ENCODE assay signal across 18 cellular contexts in the genomic region with DNA sequence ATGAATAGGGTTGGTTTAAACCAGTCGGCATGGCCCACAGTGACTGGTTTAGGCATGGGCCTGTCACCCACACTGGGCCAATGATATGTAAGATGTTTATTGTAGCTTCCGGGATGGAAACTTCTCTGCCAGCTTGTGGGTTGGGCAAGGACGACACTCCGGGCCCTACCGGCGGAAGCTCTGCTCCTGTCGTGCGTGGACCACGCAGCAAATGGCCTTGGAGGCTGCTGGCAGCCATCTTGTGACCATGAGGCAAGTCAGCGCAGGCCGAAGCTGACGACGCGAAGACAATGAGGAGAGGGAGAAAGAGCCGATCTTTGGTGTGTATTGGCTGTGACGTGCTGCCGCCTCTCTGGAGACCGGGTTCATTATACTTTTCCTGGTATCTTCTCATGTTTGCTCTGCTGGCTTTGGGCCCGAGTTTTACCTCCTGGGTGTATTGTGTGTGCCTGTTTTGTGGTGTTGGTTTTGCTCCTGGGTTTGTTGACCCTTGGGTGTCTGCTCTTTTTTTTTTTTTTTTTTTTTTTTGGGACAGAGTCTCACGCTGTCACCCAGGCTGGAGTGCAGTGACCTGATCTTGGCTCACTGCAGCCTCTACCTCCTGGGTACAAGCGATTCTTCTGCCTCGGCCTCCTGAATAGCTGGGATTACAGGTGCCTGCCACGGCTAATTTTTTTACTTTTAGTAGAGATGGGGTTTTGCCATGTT. TPM values are rescaled to one million over a fixed set of nuclear protein-coding genes. Genes with fewer than 3 reads are reported as not detected.
DNase-seq lines count a peak whose midpoint lies in the region; ATAC-seq, FAIRE-seq and TF ChIP-seq lines count a peak whose summit lies in the region.
"Had no signal": no experiment of that assay in that cellular context is flagged by ENCODE, and none has a peak within 500 bp of the region (broad histone marks: within the 10 kb centered on the region; RNA-seq: fewer than 3 reads in every experiment).

No MANE protein-coding gene starts in this region.

- peak overlapping the region; percentile 31 for H3K27ac ChIP-seq in HCT116 (ENCODE audit: low read depth, low read length)
- no peak overlapping the region for H3K27ac ChIP-seq in K562 (ENCODE audit: extremely low read depth, low read depth, low read length)
- H3K27ac ChIP-seq in OCI-LY7 (ENCODE audit: low read depth, low read length, poor library complexity, severe bottlenecking): no peak overlapping the region
- H3K27ac ChIP-seq: hepatocyte, SJSA1, spleen had no signal

- peaks cover 38 to 41% of the 10 kb centered on the region in 2 experiments for H3K4me1 ChIP-seq in HCT116 (ENCODE audit: control insufficient read depth in 1 of 2, insufficient read depth in 2 of 2, low read length in 2 of 2)
- H3K4me1 ChIP-seq in K562 (replicated peaks in 1 of 2; ENCODE audit: control insufficient read depth in 2 of 2, insufficient read depth in 2 of 2, low read length in 2 of 2): peaks cover 15 to 47% of the 10 kb centered on the region in 2 experiments
- peaks cover 26% of the 10 kb centered on the region for H3K4me1 ChIP-seq in mucosa of stomach (ENCODE audit: control insufficient read depth, insufficient read depth, low read length)
- peaks cover 7% of the 10 kb centered on the region for H3K4me1 ChIP-seq in OCI-LY7 (ENCODE audit: insufficient read depth, low read length, poor library complexity, severe bottlenecking)

- in situ Hi-C loops in K562 (cut with MboI): no loop called here

- CTCF ChIA-PET in HCT116 (lab: Charles Lee): interaction anchor here (0.9 to 1.3 kb wide), 3 partner anchors 8 to 128 kb away, joined by 3 read pairs; no protein-coding TSS in a partner anchor
- CTCF ChIA-PET in K562 (lab: Yijun Ruan, JAX; ENCODE audit: low intra/inter-chr PET ratio): no interaction called here
- CTCF ChIA-PET in OCI-LY7 (lab: Charles Lee; ENCODE audit: unreplicated experiment): no interaction called here

- BruUV-seq in HCT116 (replicated peaks; lab: Mats Ljungman, UMichigan): no TSS peak
- BruUV-seq in K562 (replicated peaks; lab: Mats Ljungman, UMichigan): no TSS peak
- no TSS peak for BruUV-seq in OCI-LY7 (replicated peaks; lab: Mats Ljungman, UMichigan)

- H3K9me1 ChIP-seq in K562 (ENCODE audit: control insufficient read depth, insufficient read depth, low read length): no peaks in the 10 kb centered on the region

- intact Hi-C loops in HCT116 (cut with micrococcal nuclease): no loop called here
- intact Hi-C loops in K562 (cut with micrococcal nuclease): no loop called here
- intact Hi-C loops in OCI-LY7 (cut with micrococcal nuclease; ENCODE audit: unreplicated experiment): no loop called here

- H3K9me2 ChIP-seq in HCT116 (ENCODE audit: insufficient read depth): no peaks in the 10 kb centered on the region
- H3K9me2 ChIP-seq in OCI-LY7 (ENCODE audit: insufficient read depth, low read length): no peaks in the 10 kb centered on the region

- H3K4me3 ChIP-seq in HCT116 (replicated peaks in 1 of 2; ENCODE audit: low read depth in 1 of 2, low read length in 2 of 2): no peak overlapping the region
- H3K4me3 ChIP-seq in K562: no peak overlapping the region
- H3K4me3 ChIP-seq in mucosa of stomach (ENCODE audit: low read length): peak overlapping the region; percentile 2
- H3K4me3 ChIP-seq in MG63: no peak overlapping the region
- no peak overlapping the region for H3K4me3 ChIP-seq in OCI-LY7 (ENCODE audit: low read depth, low read length, poor library complexity, severe bottlenecking)
- H3K4me3 ChIP-seq: hepatocyte, SJSA1, spleen had no signal

- RAD21 ChIA-PET in HCT116 (lab: Charles Lee; ENCODE audit: low non-redundant PET in 1 of 2, low total read pairs in 2 of 2, uncharacterized antibody in 2 of 2, unreplicated experiment in 2 of 2): interaction anchor here in 1 of 2 experiments (0.7 kb wide), 1 partner anchor 24 kb away, joined by 3 read pairs; no protein-coding TSS in a partner anchor

- TF ChIP-seq EP300 in K562 (IDR thresholded peaks at IDR 0.05; ENCODE audit: low read length): no peak

- no peak for TF ChIP-seq CTCF in HCT116 (IDR thresholded peaks at IDR 0.05 in 2 of 3, conservative IDR thresholded peaks at IDR 0.05 in 1 of 3; ENCODE audit: borderline replicate concordance in 1 of 3, insufficient read depth in 1 of 3, low read depth in 2 of 3, low read length in 2 of 3)
- no peak for TF ChIP-seq CTCF in K562 (IDR thresholded peaks at IDR 0.05 in 2 of 3, conservative IDR thresholded peaks at IDR 0.05 in 1 of 3; ENCODE audit: insufficient read depth in 2 of 3, low read depth in 1 of 3, low read length in 3 of 3)
- no peak for TF ChIP-seq CTCF in OCI-LY7 (conservative IDR thresholded peaks at IDR 0.05; ENCODE audit: low read length)

- no peak for FAIRE-seq in K562 (lab: Jason Lieb, UNC)
- FAIRE-seq: kidney had no signal

- no peaks in the 10 kb centered on the region for H3K79me2 ChIP-seq in HCT116 (ENCODE audit: insufficient read depth, low read length)
- H3K79me2 ChIP-seq in K562 (ENCODE audit: control insufficient read depth, insufficient read depth, low read length): no peaks in the 10 kb centered on the region
- H3K79me2 ChIP-seq in OCI-LY7 (ENCODE audit: insufficient read depth, low read depth, low read length): no peaks in the 10 kb centered on the region
- H3K79me2 ChIP-seq: hepatocyte had no signal

- TF ChIP-seq POLR2A in HCT116 (IDR thresholded peaks at IDR 0.05; ENCODE audit: borderline replicate concordance, extremely low read depth, insufficient read depth, insufficient read length) (no peak), K562 (conservative IDR thresholded peaks at IDR 0.05) (no peak)

- 86% methylated on average over 19 of the region's 23 CpGs for whole genome bisulfite sequencing in K562 (ENCODE audit: insufficient coverage, low coverage, missing lambda C conversion rate)

- H3K36me3 ChIP-seq in HCT116 (ENCODE audit: control insufficient read depth in 1 of 2, insufficient read depth in 2 of 2, low read length in 2 of 2) (no peaks in the 10 kb centered on the region), K562 (ENCODE audit: control insufficient read depth, insufficient read depth, low read length) (no peaks in the 10 kb centered on the region), mucosa of stomach (ENCODE audit: control insufficient read depth, insufficient read depth, low read length) (no peaks in the 10 kb centered on the region), MG63 (no peaks in the 10 kb centered on the region), OCI-LY7 (ENCODE audit: insufficient read depth, low read length) (no peaks in the 10 kb centered on the region)
- H3K36me3 ChIP-seq: SJSA1, spleen had no signal

- H2AFZ ChIP-seq in HCT116 (ENCODE audit: low read depth, low read length, poor library complexity, severe bottlenecking) (peak overlapping the region; percentile 76), K562 (ENCODE audit: low read depth, low read length) (0 out of 2 replicates have a peak overlapping the region, but pooled peaks have one; percentile 26), OCI-LY7 (ENCODE audit: low read length) (no peak overlapping the region)
- H2AFZ ChIP-seq: hepatocyte had no signal

- DNase-seq in HCT116 (ENCODE audit: low read depth, low spot score) (no peak), NCI-H2081 treated with DMSO at 0.1 percent for 48 hours (lab: John Stamatoyannopoulos, UW) (peak; percentile 81), K562 (ENCODE audit: extremely low read depth in 1 of 4, low spot score in 3 of 4) (no peak), foreskin melanocyte (no peak), 8988T (no peak), MG63 (no peak), OCI-LY7 (ENCODE audit: low spot score) (no peak)
- DNase-seq: activated CD4-positive, alpha-beta T cell treated with anti-CD3 and anti-CD28 coated beads for 48 hours; activated T-cell treated with anti-CD3 and anti-CD28 coated beads, Interleukin-2, amount 50 U/mL, for 1 hour; caudate nucleus; effector CD4-positive, alpha-beta T cell; kidney; NCI-H2171 treated with DMSO at 0.1 percent for 48 hours; spleen; stimulated activated naive CD8-positive, alpha-beta T cell treated with anti-CD3 and anti-CD28 coated beads, Interleukin-15, Interleukin-2, amounts not matched to agents 100 U/mL and 50 U/mL, for 24 hours had no signal

- no peaks in the 10 kb centered on the region for H3K27me3 ChIP-seq in HCT116 (ENCODE audit: insufficient read depth, low read length)
- no peaks in the 10 kb centered on the region for H3K27me3 ChIP-seq in K562 (ENCODE audit: control insufficient read depth in 2 of 2, insufficient read depth in 2 of 2, low read length in 2 of 2)
- H3K27me3 ChIP-seq in mucosa of stomach (ENCODE audit: control insufficient read depth, insufficient read depth, low read length): no peaks in the 10 kb centered on the region
- H3K27me3 ChIP-seq in MG63: no peaks in the 10 kb centered on the region
- H3K27me3 ChIP-seq: hepatocyte had no signal

- H3K4me2 ChIP-seq in HCT116 (ENCODE audit: low read length) (peak overlapping the region; percentile 49), K562 (ENCODE audit: insufficient read depth, low read length) (no peak overlapping the region), OCI-LY7 (ENCODE audit: low read length) (no peak overlapping the region)
- H3K4me2 ChIP-seq: hepatocyte had no signal

- no peak for TF ChIP-seq RAD21 in HCT116 (IDR thresholded peaks at IDR 0.05; ENCODE audit: low read depth)
- no peak for TF ChIP-seq RAD21 in K562 (CRISPR knock-in tag; conservative IDR thresholded peaks at IDR 0.05 in 1 of 2, IDR thresholded peaks at IDR 0.05 in 1 of 2)

- H3K9me3 ChIP-seq in HCT116 (ENCODE audit: control insufficient read depth in 1 of 2, insufficient read depth in 1 of 2, low read depth in 1 of 2, low read length in 2 of 2) (no peaks in the 10 kb centered on the region), K562 (replicated peaks; ENCODE audit: control insufficient read depth, insufficient read depth, low read depth, low read length) (no peaks in the 10 kb centered on the region), mucosa of stomach (ENCODE audit: control insufficient read depth, low read length) (no peaks in the 10 kb centered on the region), MG63 (no peaks in the 10 kb centered on the region), OCI-LY7 (ENCODE audit: low read length) (no peaks in the 10 kb centered on the region)
- H3K9me3 ChIP-seq: SJSA1, spleen had no signal

- H3K9ac ChIP-seq in HCT116 (ENCODE audit: low read length) (no peak overlapping the region), K562 (ENCODE audit: insufficient read depth in 1 of 2, low read depth in 2 of 2, low read length in 2 of 2) (peak overlapping the region in 1 of 2 experiments; percentile 64; a peak in 2 of 4 replicates), mucosa of stomach (ENCODE audit: low read length) (no peak overlapping the region)

- POLR2A ChIA-PET in HCT116 (lab: Charles Lee) (interaction anchor here (1.0 kb wide), 1 partner anchor 140 kb away, joined by 3 read pairs; no protein-coding TSS in a partner anchor), K562 (lab: Yijun Ruan, JAX) (interaction anchor here (0.6 to 1.3 kb wide), 4 partner anchors 11 to 234 kb away, joined by 3 to 5 read pairs (median 4); a partner anchor contains a TSS), OCI-LY7 (lab: Charles Lee) (interaction anchor here (1.1 kb wide), 1 partner anchor 127 kb away, joined by 4 read pairs; no protein-coding TSS in a partner anchor)

- ATAC-seq in HCT116 (no peak), K562 (no peak)
- ATAC-seq: stimulated activated naive CD8-positive, alpha-beta T cell treated with anti-CD3 and anti-CD28 coated beads, Interleukin-15, Interleukin-2, amounts not matched to agents 100 U/mL and 50 U/mL, for 24 hours had no signal

- no peaks in the 10 kb centered on the region for H4K20me1 ChIP-seq in HCT116 (ENCODE audit: insufficient read depth)
- no peaks in the 10 kb centered on the region; the same call in 1 of the 2 replicates for H4K20me1 ChIP-seq in K562 (replicated peaks; ENCODE audit: control insufficient read depth, insufficient read depth, low read length)
- no peaks in the 10 kb centered on the region for H4K20me1 ChIP-seq in OCI-LY7 (ENCODE audit: insufficient read depth, low read length)

RNA-seq across cellular contexts. Expression of a gene that starts 15.4 kb away (rescaled TPM):
- total RNA-seq in HCT116 (2021; ENCODE audit: unreplicated experiment) (70.8 TPM), K562 (2014; rRNA removed) (77.1 and 107 TPM in 2 replicates), K562 (2014; rRNA removed; fragmentation: Illumina TruSeq; extraction: Trizol) (8.5 and 15.4 TPM in 2 replicates), K562 (2015; rRNA removed; fragmentation: Illumina TruSeq; extraction: Trizol) (36.2 and 39.1 TPM in 2 replicates), K562 (2021) (85.6 and 86.9 TPM in 2 replicates), OCI-LY7 (2022) (41.3 and 45.6 TPM in 2 replicates)
- polyA plus RNA-seq in HCT116 (2012): 52.7 and 57.5 TPM in 2 replicates
- total RNA-seq in K562 (2011; cell fraction: chromatin; rRNA removed; ENCODE audit: low replicate concordance): 20.2 and 85.2 TPM in 2 replicates
- 76.7 and 104 TPM in 2 replicates for total RNA-seq in K562 (2011; cell fraction: nucleolus; rRNA removed)
- 36.2 and 36.3 TPM in 2 replicates for total RNA-seq in K562 (2011; cell fraction: nucleoplasm; rRNA removed)
- polyA plus RNA-seq in K562 (2011; rRNA removed) (26.3 and 34.3 TPM in 2 replicates), K562 (2014; fragmentation: Illumina TruSeq; extraction: Trizol) (34.3 and 70.2 TPM in 2 replicates), K562 (2014; fragmentation: Nextera tagmentation; extraction: Ambion mirVana) (1 to 10 TPM in 1 of 2 experiments, under 1 TPM in 1; 0.10 to 1.5 TPM), K562 (2014; rRNA removed) (68.4 and 70.6 TPM in 2 replicates)
- polyA plus RNA-seq in K562 (2011; cell fraction: cytosol; rRNA removed): 46.6 and 127 TPM in 2 replicates
- 60.6 and 93.2 TPM in 2 replicates for polyA plus RNA-seq in K562 (2011; cell fraction: nucleus; rRNA removed)
- 35.9 and 54.4 TPM in 2 replicates for polyA plus RNA-seq in K562 (2012)
- 7.7 and 13.8 TPM in 2 replicates for polyA minus RNA-seq in K562 (2011; rRNA and poly(A)+ RNA removed)
- polyA minus RNA-seq in K562 (2011; cell fraction: cytosol; rRNA and poly(A)+ RNA removed): 31.8 and 35.5 TPM in 2 replicates
- 20.9 and 21.4 TPM in 2 replicates for polyA minus RNA-seq in K562 (2011; cell fraction: nucleus; rRNA and poly(A)+ RNA removed)
- total RNA-seq in MG63 (2014; rRNA removed; shearing (Covaris generic); ENCODE audit: low replicate concordance): 51.4 and 77.6 TPM in 2 replicates
- 46.3 and 46.9 TPM in 2 replicates for total RNA-seq in OCI-LY7 (2014; rRNA removed; shearing (Covaris generic))

RNA-seq across cellular contexts. Expression of a gene that starts 24.3 kb away (rescaled TPM):
- 260 TPM for total RNA-seq in HCT116 (2021; ENCODE audit: unreplicated experiment)
- 178 and 227 TPM in 2 replicates for polyA plus RNA-seq in HCT116 (2012)
- total RNA-seq in K562 (2011; cell fraction: chromatin; rRNA removed; ENCODE audit: low replicate concordance): 14.2 and 50.8 TPM in 2 replicates
- total RNA-seq in K562 (2011; cell fraction: nucleolus; rRNA removed): 61.9 and 77.4 TPM in 2 replicates
- total RNA-seq in K562 (2011; cell fraction: nucleoplasm; rRNA removed): 32.4 and 38.0 TPM in 2 replicates
- 182 and 276 TPM in 2 replicates for total RNA-seq in K562 (2014; rRNA removed)
- 31.8 and 40.0 TPM in 2 replicates for total RNA-seq in K562 (2014; rRNA removed; fragmentation: Illumina TruSeq; extraction: Trizol)
- total RNA-seq in K562 (2015; rRNA removed; fragmentation: Illumina TruSeq; extraction: Trizol): 57.9 and 60.8 TPM in 2 replicates
- 231 and 251 TPM in 2 replicates for total RNA-seq in K562 (2021)
- polyA plus RNA-seq in K562 (2011; rRNA removed): 101 and 110 TPM in 2 replicates
- 124 and 353 TPM in 2 replicates for polyA plus RNA-seq in K562 (2011; cell fraction: cytosol; rRNA removed)
- 53.5 and 78.2 TPM in 2 replicates for polyA plus RNA-seq in K562 (2011; cell fraction: nucleus; rRNA removed)
- polyA plus RNA-seq in K562 (2012): 145 TPM in 2 replicates
- polyA plus RNA-seq in K562 (2014; fragmentation: Illumina TruSeq; extraction: Trizol): 100 and 128 TPM in 2 replicates
- 1 to 10 TPM in 1 of 2 experiments, under 1 TPM in 1; 0.94 to 2.7 TPM for polyA plus RNA-seq in K562 (2014; fragmentation: Nextera tagmentation; extraction: Ambion mirVana)
- polyA plus RNA-seq in K562 (2014; rRNA removed): 338 and 351 TPM in 2 replicates
- polyA minus RNA-seq in K562 (2011; rRNA and poly(A)+ RNA removed): 36.5 and 49.2 TPM in 2 replicates
- 52.2 and 58.3 TPM in 2 replicates for polyA minus RNA-seq in K562 (2011; cell fraction: cytosol; rRNA and poly(A)+ RNA removed)
- 15.9 and 32.2 TPM in 2 replicates for polyA minus RNA-seq in K562 (2011; cell fraction: nucleus; rRNA and poly(A)+ RNA removed)
- 146 and 225 TPM in 2 replicates for total RNA-seq in MG63 (2014; rRNA removed; shearing (Covaris generic); ENCODE audit: low replicate concordance)
- total RNA-seq in OCI-LY7 (2014; rRNA removed; shearing (Covaris generic)): 49.8 and 67.2 TPM in 2 replicates
- 143 and 189 TPM in 2 replicates for total RNA-seq in OCI-LY7 (2022)

RNA-seq across cellular contexts. Expression of a gene that starts 43.7 kb away (rescaled TPM):
- total RNA-seq in HCT116 (2021; ENCODE audit: unreplicated experiment): 231 TPM
- 235 and 241 TPM in 2 replicates for polyA plus RNA-seq in HCT116 (2012)
- 345 and 984 TPM in 2 replicates for total RNA-seq in K562 (2011; cell fraction: chromatin; rRNA removed; ENCODE audit: low replicate concordance)
- 485 and 495 TPM in 2 replicates for total RNA-seq in K562 (2011; cell fraction: nucleolus; rRNA removed)
- 301 and 334 TPM in 2 replicates for total RNA-seq in K562 (2011; cell fraction: nucleoplasm; rRNA removed)
- 96.7 and 99.7 TPM in 2 replicates for total RNA-seq in K562 (2014; rRNA removed)
- total RNA-seq in K562 (2014; rRNA removed; fragmentation: Illumina TruSeq; extraction: Trizol): 55.5 and 77.1 TPM in 2 replicates
- total RNA-seq in K562 (2015; rRNA removed; fragmentation: Illumina TruSeq; extraction: Trizol): 61.4 and 66.3 TPM in 2 replicates
- total RNA-seq in K562 (2021): 132 and 161 TPM in 2 replicates
- polyA plus RNA-seq in K562 (2011; rRNA removed): 60.7 and 127 TPM in 2 replicates
- polyA plus RNA-seq in K562 (2011; cell fraction: cytosol; rRNA removed): 55.5 and 141 TPM in 2 replicates
- polyA plus RNA-seq in K562 (2011; cell fraction: nucleus; rRNA removed): 547 and 894 TPM in 2 replicates
- polyA plus RNA-seq in K562 (2012): 81.3 and 125 TPM in 2 replicates
- 126 and 128 TPM in 2 replicates for polyA plus RNA-seq in K562 (2014; fragmentation: Illumina TruSeq; extraction: Trizol)
- polyA plus RNA-seq in K562 (2014; fragmentation: Nextera tagmentation; extraction: Ambion mirVana): 1 to 10 TPM; 3.9 to 9.4 TPM
- 141 and 176 TPM in 2 replicates for polyA plus RNA-seq in K562 (2014; rRNA removed)
- polyA minus RNA-seq in K562 (2011; rRNA and poly(A)+ RNA removed): 76.0 and 85.7 TPM in 2 replicates
- polyA minus RNA-seq in K562 (2011; cell fraction: cytosol; rRNA and poly(A)+ RNA removed): 50.3 and 53.4 TPM in 2 replicates
- polyA minus RNA-seq in K562 (2011; cell fraction: nucleus; rRNA and poly(A)+ RNA removed): 113 and 138 TPM in 2 replicates
- total RNA-seq in MG63 (2014; rRNA removed; shearing (Covaris generic); ENCODE audit: low replicate concordance): 102 and 116 TPM in 2 replicates
- total RNA-seq in OCI-LY7 (2014; rRNA removed; shearing (Covaris generic)): 120 and 162 TPM in 2 replicates
- total RNA-seq in OCI-LY7 (2022): 175 and 219 TPM in 2 replicates

RNA-seq across cellular contexts. Expression of a gene that starts 43.9 kb away (rescaled TPM):
- total RNA-seq in HCT116 (2021; ENCODE audit: unreplicated experiment) (47.5 TPM), K562 (2014; rRNA removed) (25.2 and 46.0 TPM in 2 replicates), K562 (2014; rRNA removed; fragmentation: Illumina TruSeq; extraction: Trizol) (18.8 and 21.6 TPM in 2 replicates), K562 (2015; rRNA removed; fragmentation: Illumina TruSeq; extraction: Trizol) (19.7 and 21.3 TPM in 2 replicates), K562 (2021) (18.3 and 22.6 TPM in 2 replicates), OCI-LY7 (2022) (49.8 and 52.2 TPM in 2 replicates)
- 39.0 and 43.1 TPM in 2 replicates for polyA plus RNA-seq in HCT116 (2012)
- 40.1 and 78.0 TPM in 2 replicates for total RNA-seq in K562 (2011; cell fraction: chromatin; rRNA removed; ENCODE audit: low replicate concordance)
- total RNA-seq in K562 (2011; cell fraction: nucleolus; rRNA removed): 48.6 and 55.2 TPM in 2 replicates
- 38.9 and 42.4 TPM in 2 replicates for total RNA-seq in K562 (2011; cell fraction: nucleoplasm; rRNA removed)
- polyA plus RNA-seq in K562 (2011; rRNA removed) (29.8 and 30.6 TPM in 2 replicates), K562 (2014; fragmentation: Illumina TruSeq; extraction: Trizol) (25.6 and 32.4 TPM in 2 replicates), K562 (2014; fragmentation: Nextera tagmentation; extraction: Ambion mirVana) (10 to 100 TPM in 1 of 2 experiments, 1 to 10 TPM in 1; 5.4 to 10.4 TPM), K562 (2014; rRNA removed) (32.4 and 34.7 TPM in 2 replicates)
- polyA plus RNA-seq in K562 (2011; cell fraction: cytosol; rRNA removed): 36.0 and 45.9 TPM in 2 replicates
- 16.8 and 22.9 TPM in 2 replicates for polyA plus RNA-seq in K562 (2011; cell fraction: nucleus; rRNA removed)
- polyA plus RNA-seq in K562 (2012): 26.1 and 26.2 TPM in 2 replicates
- 11.5 and 12.4 TPM in 2 replicates for polyA minus RNA-seq in K562 (2011; rRNA and poly(A)+ RNA removed)
- polyA minus RNA-seq in K562 (2011; cell fraction: cytosol; rRNA and poly(A)+ RNA removed): 5.8 and 6.2 TPM in 2 replicates
- polyA minus RNA-seq in K562 (2011; cell fraction: nucleus; rRNA and poly(A)+ RNA removed): 7.3 and 11.8 TPM in 2 replicates
- total RNA-seq in MG63 (2014; rRNA removed; shearing (Covaris generic); ENCODE audit: low replicate concordance): 35.0 and 47.8 TPM in 2 replicates
- 86.1 and 86.4 TPM in 2 replicates for total RNA-seq in OCI-LY7 (2014; rRNA removed; shearing (Covaris generic))
